8 cellular contexts compared by ENCODE assay signal in the genomic region with DNA sequence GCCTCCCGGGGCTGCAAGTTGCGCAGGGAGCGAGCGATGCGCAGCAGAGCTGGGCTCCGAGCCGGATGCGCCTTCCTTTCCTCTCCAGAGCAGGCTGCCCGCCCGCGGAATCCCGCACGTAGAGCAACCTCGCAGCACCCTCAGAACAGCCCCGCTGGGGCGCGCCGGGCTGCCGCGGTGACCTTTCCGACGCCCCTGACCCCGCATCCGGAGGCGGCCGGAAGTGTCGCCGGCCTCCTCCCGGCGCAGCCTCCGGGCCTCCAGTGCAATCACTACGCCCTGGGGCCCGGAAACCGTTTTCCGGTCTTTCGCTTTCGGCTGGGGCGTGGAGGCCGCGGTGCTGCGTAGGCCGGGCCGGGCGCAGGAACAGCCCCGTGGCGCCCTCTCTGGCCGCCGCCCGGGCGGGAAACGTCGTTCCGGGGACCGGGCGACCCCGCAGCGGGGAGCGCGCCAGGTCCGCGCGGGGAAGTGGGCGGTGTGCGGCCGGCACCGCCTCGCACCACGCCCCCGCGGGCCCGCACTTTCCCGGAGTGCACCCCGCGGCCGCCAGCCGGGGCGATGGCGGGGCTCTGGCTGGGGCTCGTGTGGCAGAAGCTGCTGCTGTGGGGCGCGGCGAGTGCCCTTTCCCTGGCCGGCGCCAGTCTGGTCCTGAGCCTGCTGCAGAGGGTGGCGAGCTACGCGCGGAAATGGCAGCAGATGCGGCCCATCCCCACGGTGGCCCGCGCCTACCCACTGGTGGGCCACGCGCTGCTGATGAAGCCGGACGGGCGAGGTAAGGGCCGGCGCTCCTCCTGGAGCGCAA. TPM values are rescaled to one million over a fixed set of nuclear protein-coding genes. Genes with fewer than 3 reads are reported as not detected.
DNase-seq lines count a peak whose midpoint lies in the region; ATAC-seq, FAIRE-seq and TF ChIP-seq lines count a peak whose summit lies in the region.

A gene (plus strand): TSS at position 302 of the 802 bp plus-strand sequence. CDS start 257 bp downstream, at position 559.

- H3K27ac ChIP-seq in HL-60 (replicated peaks) (peak within 1 kb of the TSS; percentile 94), neutrophil (no peak within 1 kb of the TSS)

- peak within 1 kb of the TSS; percentile 89 for H3K4me3 ChIP-seq in HL-60 (replicated peaks; ENCODE audit: insufficient read depth, low read length)
- peak within 1 kb of the TSS; percentile 53 to 57 for H3K4me3 ChIP-seq in neutrophil (ENCODE audit: low read depth in 1 of 2, low read length in 1 of 2)

- no peak for FAIRE-seq in frontal cortex (lab: Jason Lieb, UNC)

- TF ChIP-seq CTCF in HL-60 (IDR thresholded peaks at IDR 0.05; ENCODE audit: insufficient read depth, low read length) = no peak
- no peak for TF ChIP-seq CTCF in neutrophil (IDR thresholded peaks at IDR 0.05)

- ATAC-seq in GM19467 (IDR thresholded peaks at IDR 0.05; ENCODE audit: unreplicated experiment) = peak; percentile 84

- peak; percentile 79 for DNase-seq in DMS153 (lab: John Stamatoyannopoulos, UW)
- peak; percentile 61 to 79 for DNase-seq in HL-60 (ENCODE audit: low read depth in 1 of 2, low spot score in 1 of 2)
- peak; percentile 4 for DNase-seq in SHP77 treated with DMSO at 0.1 percent for 48 hours (lab: John Stamatoyannopoulos, UW)
- peak; percentile 74 for DNase-seq in activated gamma-delta T cell treated with anti-CD3 and anti-CD28 coated beads, Interleukin-2, amount 50 U/mL, for 16 hours (ENCODE audit: low read depth)
- DNase-seq in frontal cortex (ENCODE audit: low spot score in 2 of 2) = peak; percentile 77 to 85
- DNase-seq in superior temporal gyrus (ENCODE audit: extremely low spot score) = peak; percentile 77

- peaks cover 6 to 9% of the 10 kb centered on the region in 2 experiments for H3K4me1 ChIP-seq in neutrophil (ENCODE audit: control insufficient read depth in 1 of 2, insufficient read depth in 1 of 2, low read depth in 1 of 2, low read length in 1 of 2)

- no peaks in the 10 kb centered on the region for H3K9me3 ChIP-seq in neutrophil

- H3K36me3 ChIP-seq in neutrophil = no peaks in the 10 kb centered on the region

- peaks cover 3% of the 10 kb centered on the region for H3K27me3 ChIP-seq in HL-60 (ENCODE audit: insufficient read depth, poor library complexity, severe bottlenecking)
- peaks cover 61% of the 10 kb centered on the region for H3K27me3 ChIP-seq in neutrophil

RNA-seq across cellular contexts. Expression of the gene that starts here (rescaled TPM):
- 7.3 TPM for total RNA-seq in frontal cortex

Comparison
In these comparisons a context has a peak if more than half of its experiments do, and no peak if none do; other contexts are left out.
1. DNase-seq: peak in every context shown above with its lines; median percentile 81 in frontal cortex; 79 in DMS153; 77 in superior temporal gyrus; 74 in activated gamma-delta T cell treated with anti-CD3 and anti-CD28 coated beads, Interleukin-2, amount 50 U/mL, for 16 hours; 70 in HL-60; 4 in SHP77 treated with DMSO at 0.1 percent for 48 hours.